1 cellular context compared by ENCODE assay signal in genomic region chr4:185002784-185003183, GRCh38.
A peak's percentile ranks its signal among the peaks of the same experiment; 100 is the strongest.
TF ChIP-seq lines count a peak whose summit lies in the region.

No MANE protein-coding gene starts in this region.

TF ChIP-seq in HepG2, 621 proteins besides CTCF, POLR2A, EP300 and RAD21 (continued from another document and continues in another):
- TF ChIP-seq MLX (CRISPR knock-in tag; IDR thresholded peaks at IDR 0.05) (no peak), RBAK (CRISPR knock-in tag; IDR thresholded peaks at IDR 0.05) (no peak), ASH2L (IDR thresholded peaks at IDR 0.05; ENCODE audit: insufficient read length, low read depth, low read length) (no peak), PITX1 (CRISPR knock-in tag; IDR thresholded peaks at IDR 0.05) (no peak), KLF16 (CRISPR knock-in tag; IDR thresholded peaks at IDR 0.05) (0 out of 4 replicates have a peak, but pooled peaks of 1 of the 2 experiments have one; percentile 34), ZNF614 (CRISPR knock-in tag; IDR thresholded peaks at IDR 0.05; ENCODE audit: borderline replicate concordance) (0 out of 2 replicates have a peak, but pooled peaks have one; percentile 54), ZNF552 (CRISPR knock-in tag; IDR thresholded peaks at IDR 0.05; ENCODE audit: borderline replicate concordance) (no peak), ZNF251 (CRISPR knock-in tag; IDR thresholded peaks at IDR 0.05) (no peak), RARG (CRISPR knock-in tag; IDR thresholded peaks at IDR 0.05; ENCODE audit: low read depth) (no peak), IRF2 (CRISPR knock-in tag; IDR thresholded peaks at IDR 0.05) (peak; percentile 65; the same call in 1 of the 2 replicates), TP53 (CRISPR knock-in tag; conservative IDR thresholded peaks at IDR 0.05) (no peak), ZNF672 (CRISPR knock-in tag; IDR thresholded peaks at IDR 0.05) (no peak), SP5 (CRISPR knock-in tag; IDR thresholded peaks at IDR 0.05; ENCODE audit: borderline replicate concordance, low read depth) (no peak), POLR2AphosphoS5 (IDR thresholded peaks at IDR 0.05; ENCODE audit: low read depth, low read length) (no peak), CBX5 (CRISPR knock-in tag; IDR thresholded peaks at IDR 0.05; ENCODE audit: borderline replicate concordance) (peak; percentile 87), RNF219 (CRISPR knock-in tag; IDR thresholded peaks at IDR 0.05) (no peak), DPF2 (CRISPR knock-in tag; IDR thresholded peaks at IDR 0.05; ENCODE audit: borderline replicate concordance, low read depth) (no peak), SMAD3 (CRISPR knock-in tag; IDR thresholded peaks at IDR 0.05) (no peak), SRSF1 (optimal IDR thresholded peaks at IDR 0.05; ENCODE audit: low read depth, low read length) (no peak), HDAC6 (IDR thresholded peaks at IDR 0.05; ENCODE audit: low read depth, low read length) (no peak), ZNF337 (CRISPR knock-in tag; IDR thresholded peaks at IDR 0.05; ENCODE audit: borderline replicate concordance, low read depth) (no peak), MED1 (CRISPR knock-in tag; IDR thresholded peaks at IDR 0.05) (peak; percentile 30; the same call in 1 of the 2 replicates), MEIS2 (CRISPR knock-in tag; IDR thresholded peaks at IDR 0.05) (peak; percentile 68; the same call in 1 of the 2 replicates), BCL6 (CRISPR knock-in tag; IDR thresholded peaks at IDR 0.05) (0 out of 2 replicates have a peak, but pooled peaks have one; percentile 20), SOX6 (IDR thresholded peaks at IDR 0.05) (no peak), SOX6 (CRISPR knock-in tag; IDR thresholded peaks at IDR 0.05) (peak; percentile 49), ATRX (CRISPR knock-in tag; IDR thresholded peaks at IDR 0.05; ENCODE audit: borderline replicate concordance) (no peak), GABPB1 (CRISPR knock-in tag; IDR thresholded peaks at IDR 0.05) (peak; percentile 80), EZH2 (conservative IDR thresholded peaks at IDR 0.05; ENCODE audit: low read depth, low read length) (no peak), BRCA1 (CRISPR knock-in tag; IDR thresholded peaks at IDR 0.05) (no peak), MIER3 (CRISPR knock-in tag; IDR thresholded peaks at IDR 0.05; ENCODE audit: borderline replicate concordance) (0 out of 2 replicates have a peak, but pooled peaks have one; percentile 36), ZNF263 (CRISPR knock-in tag; IDR thresholded peaks at IDR 0.05) (no peak), TEAD3 (CRISPR knock-in tag; optimal IDR thresholded peaks at IDR 0.05; ENCODE audit: borderline replicate concordance) (peak; percentile 88), ZNF646 (CRISPR knock-in tag; IDR thresholded peaks at IDR 0.05) (no peak), PHF8 (CRISPR knock-in tag; IDR thresholded peaks at IDR 0.05) (no peak), POLR2AphosphoS2 (IDR thresholded peaks at IDR 0.05; ENCODE audit: low read depth, low read length) (no peak), SAP130 (CRISPR knock-in tag; IDR thresholded peaks at IDR 0.05; ENCODE audit: low read depth) (peak; percentile 74), ZNF160 (CRISPR knock-in tag; IDR thresholded peaks at IDR 0.05) (no peak), ZNF790 (CRISPR knock-in tag; IDR thresholded peaks at IDR 0.05; ENCODE audit: borderline replicate concordance) (no peak), ZNF383 (CRISPR knock-in tag; IDR thresholded peaks at IDR 0.05; ENCODE audit: borderline replicate concordance) (no peak), ZNF264 (CRISPR knock-in tag; IDR thresholded peaks at IDR 0.05) (no peak)
- TF ChIP-seq, protein P1, sequence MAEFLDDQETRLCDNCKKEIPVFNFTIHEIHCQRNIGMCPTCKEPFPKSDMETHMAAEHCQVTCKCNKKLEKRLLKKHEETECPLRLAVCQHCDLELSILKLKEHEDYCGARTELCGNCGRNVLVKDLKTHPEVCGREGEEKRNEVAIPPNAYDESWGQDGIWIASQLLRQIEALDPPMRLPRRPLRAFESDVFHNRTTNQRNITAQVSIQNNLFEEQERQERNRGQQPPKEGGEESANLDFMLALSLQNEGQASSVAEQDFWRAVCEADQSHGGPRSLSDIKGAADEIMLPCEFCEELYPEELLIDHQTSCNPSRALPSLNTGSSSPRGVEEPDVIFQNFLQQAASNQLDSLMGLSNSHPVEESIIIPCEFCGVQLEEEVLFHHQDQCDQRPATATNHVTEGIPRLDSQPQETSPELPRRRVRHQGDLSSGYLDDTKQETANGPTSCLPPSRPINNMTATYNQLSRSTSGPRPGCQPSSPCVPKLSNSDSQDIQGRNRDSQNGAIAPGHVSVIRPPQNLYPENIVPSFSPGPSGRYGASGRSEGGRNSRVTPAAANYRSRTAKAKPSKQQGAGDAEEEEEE (CRISPR knock-in tag; IDR thresholded peaks at IDR 0.05; ENCODE audit: borderline replicate concordance) = no peak
- TF ChIP-seq, protein P2, sequence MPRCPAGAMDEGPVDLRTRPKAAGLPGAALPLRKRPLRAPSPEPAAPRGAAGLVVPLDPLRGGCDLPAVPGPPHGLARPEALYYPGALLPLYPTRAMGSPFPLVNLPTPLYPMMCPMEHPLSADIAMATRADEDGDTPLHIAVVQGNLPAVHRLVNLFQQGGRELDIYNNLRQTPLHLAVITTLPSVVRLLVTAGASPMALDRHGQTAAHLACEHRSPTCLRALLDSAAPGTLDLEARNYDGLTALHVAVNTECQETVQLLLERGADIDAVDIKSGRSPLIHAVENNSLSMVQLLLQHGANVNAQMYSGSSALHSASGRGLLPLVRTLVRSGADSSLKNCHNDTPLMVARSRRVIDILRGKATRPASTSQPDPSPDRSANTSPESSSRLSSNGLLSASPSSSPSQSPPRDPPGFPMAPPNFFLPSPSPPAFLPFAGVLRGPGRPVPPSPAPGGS (CRISPR knock-in tag; IDR thresholded peaks at IDR 0.05) = no peak
- TF ChIP-seq, protein P3, sequence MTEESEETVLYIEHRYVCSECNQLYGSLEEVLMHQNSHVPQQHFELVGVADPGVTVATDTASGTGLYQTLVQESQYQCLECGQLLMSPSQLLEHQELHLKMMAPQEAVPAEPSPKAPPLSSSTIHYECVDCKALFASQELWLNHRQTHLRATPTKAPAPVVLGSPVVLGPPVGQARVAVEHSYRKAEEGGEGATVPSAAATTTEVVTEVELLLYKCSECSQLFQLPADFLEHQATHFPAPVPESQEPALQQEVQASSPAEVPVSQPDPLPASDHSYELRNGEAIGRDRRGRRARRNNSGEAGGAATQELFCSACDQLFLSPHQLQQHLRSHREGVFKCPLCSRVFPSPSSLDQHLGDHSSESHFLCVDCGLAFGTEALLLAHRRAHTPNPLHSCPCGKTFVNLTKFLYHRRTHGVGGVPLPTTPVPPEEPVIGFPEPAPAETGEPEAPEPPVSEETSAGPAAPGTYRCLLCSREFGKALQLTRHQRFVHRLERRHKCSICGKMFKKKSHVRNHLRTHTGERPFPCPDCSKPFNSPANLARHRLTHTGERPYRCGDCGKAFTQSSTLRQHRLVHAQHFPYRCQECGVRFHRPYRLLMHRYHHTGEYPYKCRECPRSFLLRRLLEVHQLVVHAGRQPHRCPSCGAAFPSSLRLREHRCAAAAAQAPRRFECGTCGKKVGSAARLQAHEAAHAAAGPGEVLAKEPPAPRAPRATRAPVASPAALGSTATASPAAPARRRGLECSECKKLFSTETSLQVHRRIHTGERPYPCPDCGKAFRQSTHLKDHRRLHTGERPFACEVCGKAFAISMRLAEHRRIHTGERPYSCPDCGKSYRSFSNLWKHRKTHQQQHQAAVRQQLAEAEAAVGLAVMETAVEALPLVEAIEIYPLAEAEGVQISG (CRISPR knock-in tag; IDR thresholded peaks at IDR 0.05) = 0 out of 2 replicates have a peak, but pooled peaks have one; percentile 31
- TF ChIP-seq, protein P4, sequence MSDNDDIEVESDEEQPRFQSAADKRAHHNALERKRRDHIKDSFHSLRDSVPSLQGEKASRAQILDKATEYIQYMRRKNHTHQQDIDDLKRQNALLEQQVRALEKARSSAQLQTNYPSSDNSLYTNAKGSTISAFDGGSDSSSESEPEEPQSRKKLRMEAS (IDR thresholded peaks at IDR 0.05) = 0 out of 2 replicates have a peak, but pooled peaks have one; percentile 19
- TF ChIP-seq, protein P5, sequence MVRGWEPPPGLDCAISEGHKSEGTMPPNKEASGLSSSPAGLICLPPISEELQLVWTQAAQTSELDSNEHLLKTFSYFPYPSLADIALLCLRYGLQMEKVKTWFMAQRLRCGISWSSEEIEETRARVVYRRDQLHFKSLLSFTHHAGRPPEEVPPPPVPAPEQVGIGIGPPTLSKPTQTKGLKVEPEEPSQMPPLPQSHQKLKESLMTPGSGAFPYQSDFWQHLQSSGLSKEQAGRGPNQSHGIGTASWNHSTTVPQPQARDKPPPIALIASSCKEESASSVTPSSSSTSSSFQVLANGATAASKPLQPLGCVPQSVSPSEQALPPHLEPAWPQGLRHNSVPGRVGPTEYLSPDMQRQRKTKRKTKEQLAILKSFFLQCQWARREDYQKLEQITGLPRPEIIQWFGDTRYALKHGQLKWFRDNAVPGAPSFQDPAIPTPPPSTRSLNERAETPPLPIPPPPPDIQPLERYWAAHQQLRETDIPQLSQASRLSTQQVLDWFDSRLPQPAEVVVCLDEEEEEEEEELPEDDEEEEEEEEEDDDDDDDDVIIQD (CRISPR knock-in tag; IDR thresholded peaks at IDR 0.05; ENCODE audit: low read depth) = 0 out of 2 replicates have a peak, but pooled peaks have one; percentile 14
- TF ChIP-seq, protein P6, sequence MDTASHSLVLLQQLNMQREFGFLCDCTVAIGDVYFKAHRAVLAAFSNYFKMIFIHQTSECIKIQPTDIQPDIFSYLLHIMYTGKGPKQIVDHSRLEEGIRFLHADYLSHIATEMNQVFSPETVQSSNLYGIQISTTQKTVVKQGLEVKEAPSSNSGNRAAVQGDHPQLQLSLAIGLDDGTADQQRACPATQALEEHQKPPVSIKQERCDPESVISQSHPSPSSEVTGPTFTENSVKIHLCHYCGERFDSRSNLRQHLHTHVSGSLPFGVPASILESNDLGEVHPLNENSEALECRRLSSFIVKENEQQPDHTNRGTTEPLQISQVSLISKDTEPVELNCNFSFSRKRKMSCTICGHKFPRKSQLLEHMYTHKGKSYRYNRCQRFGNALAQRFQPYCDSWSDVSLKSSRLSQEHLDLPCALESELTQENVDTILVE (CRISPR knock-in tag; IDR thresholded peaks at IDR 0.05) = no peak
- TF ChIP-seq, protein P7, sequence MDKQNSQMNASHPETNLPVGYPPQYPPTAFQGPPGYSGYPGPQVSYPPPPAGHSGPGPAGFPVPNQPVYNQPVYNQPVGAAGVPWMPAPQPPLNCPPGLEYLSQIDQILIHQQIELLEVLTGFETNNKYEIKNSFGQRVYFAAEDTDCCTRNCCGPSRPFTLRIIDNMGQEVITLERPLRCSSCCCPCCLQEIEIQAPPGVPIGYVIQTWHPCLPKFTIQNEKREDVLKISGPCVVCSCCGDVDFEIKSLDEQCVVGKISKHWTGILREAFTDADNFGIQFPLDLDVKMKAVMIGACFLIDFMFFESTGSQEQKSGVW (CRISPR knock-in tag; IDR thresholded peaks at IDR 0.05; ENCODE audit: borderline replicate concordance) = no peak
